Comparison of ENCODE assay signal across 25 cellular contexts in the genomic region with DNA sequence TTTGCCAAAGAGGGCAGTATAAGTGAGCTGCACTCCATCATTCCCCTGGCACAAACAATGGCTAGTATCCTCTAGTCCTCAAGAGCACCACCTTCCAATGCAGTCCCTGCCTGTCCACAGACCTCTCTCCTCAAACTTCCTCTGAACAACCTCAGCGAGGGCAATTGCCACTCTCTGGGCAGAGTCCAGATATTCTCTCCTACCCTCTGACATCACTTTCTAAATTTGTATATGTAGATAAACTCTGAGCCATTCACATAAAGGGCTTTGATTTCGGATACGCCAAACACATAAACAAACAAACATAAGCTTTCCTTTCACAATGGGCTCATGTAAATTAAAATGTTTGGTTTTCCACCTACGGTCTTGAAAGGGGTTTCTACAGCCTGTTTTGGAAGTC. TPM values are rescaled to one million over a fixed set of nuclear protein-coding genes. Genes with fewer than 3 reads are reported as not detected.
"Had no signal": no experiment of that assay in that cellular context is flagged by ENCODE, and none has a peak within 500 bp of the region (broad histone marks: within the 10 kb centered on the region; RNA-seq: fewer than 3 reads in every experiment).

No MANE protein-coding gene starts in this region.

- H3K36me3 Mint-ChIP-seq: neural progenitor cell had no signal

- H3K27me3 Mint-ChIP-seq: activated B cell treated with CpG ODN at 0.5 μM for 24 hours; activated CD4-positive, alpha-beta memory T cell treated with anti-CD3 and anti-CD28 coated beads for 36 hours; activated naive CD8-positive, alpha-beta T cell; memory B cell; stimulated activated naive CD8-positive, alpha-beta T cell treated with anti-CD3 and anti-CD28 coated beads, Interleukin-15, Interleukin-2, amounts not matched to agents 100 ng/mL and 50 ng/mL, for 24 hours had no signal

- DNase-seq: activated B cell treated with CpG ODN at 0.5 μM for 24 hours; activated CD4-positive, alpha-beta memory T cell treated with anti-CD3 and anti-CD28 coated beads for 36 hours; activated CD4-positive, alpha-beta T cell treated with anti-CD3 and anti-CD28 coated beads for 4 hours; activated T-cell treated with anti-CD3 and anti-CD28 coated beads for 4 hours; dermis blood vessel endothelial cell; effector memory CD4-positive, alpha-beta T cell; heart left ventricle; kidney glomerular epithelial cell; left ventricle myocardium superior; trophoblast cell had no signal

- H3K27ac Mint-ChIP-seq: activated CD4-positive, alpha-beta memory T cell treated with anti-CD3 and anti-CD28 coated beads for 36 hours; activated naive CD8-positive, alpha-beta T cell; activated T-helper 1 cell treated with anti-CD3 and anti-CD28 coated beads, Interleukin-12 subunit alpha, Interleukin-12 subunit beta, Interleukin-2, Interleukin-4 antibody, amounts not matched to agents 30 ng/mL and 10 ng/mL and 1 ng/mL, durations not matched to agents 14 hours and 24 hours and 36 hours; memory B cell; neural progenitor cell; stimulated activated naive CD8-positive, alpha-beta T cell treated with anti-CD3 and anti-CD28 coated beads, Interleukin-15, Interleukin-2, amounts not matched to agents 100 ng/mL and 50 ng/mL, for 24 hours had no signal

- H3K4me3 Mint-ChIP-seq: activated B cell treated with CpG ODN at 0.5 μM for 24 hours; activated CD4-positive, alpha-beta memory T cell treated with anti-CD3 and anti-CD28 coated beads for 36 hours; activated naive CD8-positive, alpha-beta T cell; activated T-helper 1 cell treated with anti-CD3 and anti-CD28 coated beads, Interleukin-12 subunit alpha, Interleukin-12 subunit beta, Interleukin-2, Interleukin-4 antibody, amounts not matched to agents 30 ng/mL and 10 ng/mL and 1 ng/mL, durations not matched to agents 14 hours and 24 hours and 36 hours; memory B cell; neural progenitor cell; stimulated activated naive CD8-positive, alpha-beta T cell treated with anti-CD3 and anti-CD28 coated beads, Interleukin-15, Interleukin-2, amounts not matched to agents 100 ng/mL and 50 ng/mL, for 24 hours had no signal

- ATAC-seq: gastroesophageal sphincter, left ventricle myocardium superior had no signal

- H3K9me3 Mint-ChIP-seq: activated B cell treated with CpG ODN at 0.5 μM for 24 hours; activated CD4-positive, alpha-beta memory T cell treated with anti-CD3 and anti-CD28 coated beads for 36 hours; activated T-helper 1 cell treated with anti-CD3 and anti-CD28 coated beads, Interleukin-12 subunit alpha, Interleukin-12 subunit beta, Interleukin-2, Interleukin-4 antibody, amounts not matched to agents 30 ng/mL and 10 ng/mL and 1 ng/mL, durations not matched to agents 14 hours and 24 hours and 36 hours; memory B cell; neural progenitor cell; stimulated activated naive CD8-positive, alpha-beta T cell treated with anti-CD3 and anti-CD28 coated beads, Interleukin-15, Interleukin-2, amounts not matched to agents 100 ng/mL and 50 ng/mL, for 24 hours had no signal

RNA-seq across cellular contexts. Expression of a gene that starts 30.4 kb away (rescaled TPM):
- total RNA-seq: activated T-helper 1 cell treated with anti-CD3 and anti-CD28 coated beads, Interleukin-12 subunit alpha, Interleukin-12 subunit beta, Interleukin-2, Interleukin-4 antibody, amounts not matched to agents 30 ng/mL and 10 ng/mL and 1 ng/mL, durations not matched to agents 14 hours and 24 hours and 36 hours; skeletal muscle tissue had no signal

RNA-seq across cellular contexts. Expression of a gene that starts 39.5 kb away (rescaled TPM):
- total RNA-seq: activated T-helper 1 cell treated with anti-CD3 and anti-CD28 coated beads, Interleukin-12 subunit alpha, Interleukin-12 subunit beta, Interleukin-2, Interleukin-4 antibody, amounts not matched to agents 30 ng/mL and 10 ng/mL and 1 ng/mL, durations not matched to agents 14 hours and 24 hours and 36 hours; chondrocyte; dermis blood vessel endothelial cell; gastroesophageal sphincter; left ventricle myocardium superior; osteoblast; right atrium auricular region had no signal

RNA-seq across cellular contexts. Expression of a gene that starts 49.0 kb away (rescaled TPM):
- total RNA-seq: activated B cell treated with CpG ODN at 0.5 μM for 24 hours; activated CD4-positive, alpha-beta memory T cell treated with anti-CD3 and anti-CD28 coated beads for 36 hours; activated T-helper 1 cell treated with anti-CD3 and anti-CD28 coated beads, Interleukin-12 subunit alpha, Interleukin-12 subunit beta, Interleukin-2, Interleukin-4 antibody, amounts not matched to agents 30 ng/mL and 10 ng/mL and 1 ng/mL, durations not matched to agents 14 hours and 24 hours and 36 hours; chondrocyte; dermis blood vessel endothelial cell; endothelial cell of umbilical vein; esophagus muscularis mucosa; gastroesophageal sphincter; heart left ventricle; left ventricle myocardium superior; mononuclear cell; osteoblast; prostate gland; right atrium auricular region; suprapubic skin had no signal
